Comparison of ENCODE assay signal across 20 cellular contexts in genomic region chr4:84887824-84888223, GRCh38.
DNase-seq lines count a peak whose midpoint lies in the region; ATAC-seq and TF ChIP-seq lines count a peak whose summit lies in the region.
"Had no signal": no experiment of that assay in that cellular context is flagged by ENCODE, and none has a peak within 500 bp of the region (broad histone marks: within the 10 kb centered on the region; RNA-seq: fewer than 3 reads in every experiment).

No MANE protein-coding gene starts in this region.

- DNase-seq in GM23248 = peak; percentile 79
- DNase-seq in RKO (ENCODE audit: low spot score) = peak; percentile 12
- peak; percentile 55 to 60 for DNase-seq in erythroblast (lab: John Stamatoyannopoulos, UW)
- peak; percentile 20 to 90 for DNase-seq in trophoblast cell
- no peak for DNase-seq in activated CD4-positive, alpha-beta memory T cell treated with anti-CD3 and anti-CD28 coated beads, Interleukin-2, amount 10 ng/mL, durations not matched to agents 7 days and 5 days
- DNase-seq: activated CD4-positive, alpha-beta T cell treated with anti-CD3 and anti-CD28 coated beads for 1 hour; activated CD8-positive, alpha-beta memory T cell treated with anti-CD3 and anti-CD28 coated beads, Interleukin-2, amount 10 ng/mL, durations not matched to agents 7 days and 5 days; activated gamma-delta T cell; anterior cingulate cortex; C1 segment of cervical spinal cord; DMS 273 treated with DMSO at 0.1 percent for 48 hours; NCI-H1417; SIG-M5; stimulated activated CD4-positive, alpha-beta T cell treated with anti-CD3 and anti-CD28 coated beads, Interleukin-2, amount 100 ng/mL, for 48 hours; T-helper 9 cell had no signal

- H3K79me2 ChIP-seq in GM23248 (ENCODE audit: insufficient read depth) (peaks cover 47% of the 10 kb centered on the region), trophoblast cell (ENCODE audit: control insufficient read depth, insufficient read depth, low read length, poor library complexity) (no peaks in the 10 kb centered on the region)

- TF ChIP-seq POLR2A in erythroblast (IDR thresholded peaks at IDR 0.05; ENCODE audit: low read length) = no peak

- no peaks in the 10 kb centered on the region for H3K9me3 Mint-ChIP-seq in activated CD4-positive, alpha-beta memory T cell treated with anti-CD3 and anti-CD28 coated beads, Interleukin-2, amount 10 ng/mL, durations not matched to agents 7 days and 5 days
- H3K9me3 Mint-ChIP-seq in stimulated activated memory B cell treated with anti-CD40 and anti-IgM and Interleukin-4, amounts not matched to agents 10 μg/mL and 1 μg/mL and 100 μg/mL, for 72 hours = no peaks in the 10 kb centered on the region

- no peaks in the 10 kb centered on the region for H3K36me3 ChIP-seq in GM23248 (ENCODE audit: low read depth)
- H3K36me3 ChIP-seq in trophoblast cell (ENCODE audit: control insufficient read depth in 1 of 2, insufficient read depth in 2 of 2, low read length in 2 of 2) = peaks cover 0 to 2% of the 10 kb centered on the region in 2 experiments

- H3K27ac ChIP-seq in GM23248 (peak overlapping the region; percentile 6; the same call in 1 of the 2 replicates), trophoblast cell (ENCODE audit: low read depth, low read length) (no peak overlapping the region)

- H3K4me2 ChIP-seq in GM23248 (ENCODE audit: unreplicated experiment) = peak overlapping the region; percentile 30
- H3K4me2 ChIP-seq in trophoblast cell (ENCODE audit: low read length) = no peak overlapping the region

- no peak overlapping the region for H3K23ac ChIP-seq in trophoblast cell (ENCODE audit: low read length)

- H3K4me3 ChIP-seq in GM23248 (no peak overlapping the region), trophoblast cell (ENCODE audit: low read depth, low read length) (no peak overlapping the region)

- H3K27me3 ChIP-seq in GM23248 (replicated peaks; ENCODE audit: insufficient read depth) (no peaks in the 10 kb centered on the region), trophoblast cell (ENCODE audit: insufficient read depth, low read length) (no peaks in the 10 kb centered on the region)

- H3K36me3 Mint-ChIP-seq in activated CD4-positive, alpha-beta memory T cell treated with anti-CD3 and anti-CD28 coated beads, Interleukin-2, amount 10 ng/mL, durations not matched to agents 7 days and 5 days (ENCODE audit: low read depth) = no peaks in the 10 kb centered on the region
- no peaks in the 10 kb centered on the region for H3K36me3 Mint-ChIP-seq in stimulated activated memory B cell treated with anti-CD40 and anti-IgM and Interleukin-4, amounts not matched to agents 10 μg/mL and 1 μg/mL and 100 μg/mL, for 72 hours
- H3K36me3 Mint-ChIP-seq: activated CD8-positive, alpha-beta memory T cell treated with anti-CD3 and anti-CD28 coated beads, Interleukin-2, amount 10 ng/mL, durations not matched to agents 7 days and 5 days had no signal

- H3K14ac ChIP-seq in trophoblast cell (ENCODE audit: low read length) = no peak overlapping the region

- H3K9me3 ChIP-seq in GM23248 (ENCODE audit: low read depth) (no peaks in the 10 kb centered on the region), trophoblast cell (ENCODE audit: insufficient read depth, low read depth, low read length) (no peaks in the 10 kb centered on the region)

- H3K27ac Mint-ChIP-seq in activated CD4-positive, alpha-beta memory T cell treated with anti-CD3 and anti-CD28 coated beads, Interleukin-2, amount 10 ng/mL, durations not matched to agents 7 days and 5 days = no peak overlapping the region
- no peak overlapping the region for H3K27ac Mint-ChIP-seq in stimulated activated memory B cell treated with anti-CD40 and anti-IgM and Interleukin-4, amounts not matched to agents 10 μg/mL and 1 μg/mL and 100 μg/mL, for 72 hours
- H3K27ac Mint-ChIP-seq: activated CD8-positive, alpha-beta memory T cell treated with anti-CD3 and anti-CD28 coated beads, Interleukin-2, amount 10 ng/mL, durations not matched to agents 7 days and 5 days had no signal

- no peak overlapping the region for H4K8ac ChIP-seq in trophoblast cell (ENCODE audit: low read depth, low read length)

- H3K27me3 Mint-ChIP-seq in activated CD4-positive, alpha-beta memory T cell treated with anti-CD3 and anti-CD28 coated beads, Interleukin-2, amount 10 ng/mL, durations not matched to agents 7 days and 5 days = no peaks in the 10 kb centered on the region
- H3K27me3 Mint-ChIP-seq in stimulated activated memory B cell treated with anti-CD40 and anti-IgM and Interleukin-4, amounts not matched to agents 10 μg/mL and 1 μg/mL and 100 μg/mL, for 72 hours = no peaks in the 10 kb centered on the region
- H3K27me3 Mint-ChIP-seq: activated CD8-positive, alpha-beta memory T cell treated with anti-CD3 and anti-CD28 coated beads, Interleukin-2, amount 10 ng/mL, durations not matched to agents 7 days and 5 days had no signal

- no peaks in the 10 kb centered on the region; the same call in 1 of the 2 replicates for H3F3A ChIP-seq in GM23248 (ENCODE audit: insufficient read depth)

- in situ Hi-C loops in GM23248 (cut with MboI) = no loop called here

- no peak overlapping the region for H3K4me3 Mint-ChIP-seq in activated CD4-positive, alpha-beta memory T cell treated with anti-CD3 and anti-CD28 coated beads, Interleukin-2, amount 10 ng/mL, durations not matched to agents 7 days and 5 days
- no peak overlapping the region for H3K4me3 Mint-ChIP-seq in stimulated activated memory B cell treated with anti-CD40 and anti-IgM and Interleukin-4, amounts not matched to agents 10 μg/mL and 1 μg/mL and 100 μg/mL, for 72 hours
- H3K4me3 Mint-ChIP-seq: activated CD8-positive, alpha-beta memory T cell treated with anti-CD3 and anti-CD28 coated beads, Interleukin-2, amount 10 ng/mL, durations not matched to agents 7 days and 5 days had no signal

- no peaks in the 10 kb centered on the region for H4K20me1 ChIP-seq in GM23248 (ENCODE audit: insufficient read depth)

- 45 to 47% methylated on average over 2 of the region's 2 CpGs for WGBS in GM23248 (ENCODE audit: low coverage in 1 of 2, low lambda C conversion rate in 2 of 2, missing lambda C conversion rate in 2 of 2), 2 experiments
- no CpG with 5 or more reads among the region's 2 CpGs for WGBS in trophoblast cell (ENCODE audit: extremely low coverage, insufficient coverage, insufficient read length)

- H3K4me1 ChIP-seq in GM23248 (ENCODE audit: insufficient read depth) (peaks cover 16% of the 10 kb centered on the region), trophoblast cell (ENCODE audit: control insufficient read depth in 1 of 2, insufficient read depth in 2 of 2, low read length in 2 of 2) (no peaks in the 10 kb centered on the region)

- no peak overlapping the region for H3K4ac ChIP-seq in trophoblast cell (ENCODE audit: low read depth, low read length)

- no peak overlapping the region for H2AK5ac ChIP-seq in trophoblast cell (ENCODE audit: low read length)

- no peak overlapping the region for H3K18ac ChIP-seq in trophoblast cell (ENCODE audit: low read length)

- no peaks in the 10 kb centered on the region for H3K4me1 Mint-ChIP-seq in activated CD4-positive, alpha-beta memory T cell treated with anti-CD3 and anti-CD28 coated beads, Interleukin-2, amount 10 ng/mL, durations not matched to agents 7 days and 5 days
- H3K4me1 Mint-ChIP-seq in stimulated activated memory B cell treated with anti-CD40 and anti-IgM and Interleukin-4, amounts not matched to agents 10 μg/mL and 1 μg/mL and 100 μg/mL, for 72 hours = no peaks in the 10 kb centered on the region
- H3K4me1 Mint-ChIP-seq: activated CD8-positive, alpha-beta memory T cell treated with anti-CD3 and anti-CD28 coated beads, Interleukin-2, amount 10 ng/mL, durations not matched to agents 7 days and 5 days had no signal

- no peak overlapping the region for H3K9ac ChIP-seq in GM23248
- no peak overlapping the region for H3K9ac ChIP-seq in trophoblast cell (ENCODE audit: low read length)

- H2BK12ac ChIP-seq in trophoblast cell (ENCODE audit: low read length) = no peak overlapping the region

- H3K9me2 ChIP-seq in GM23248 (ENCODE audit: insufficient read depth) = no peaks in the 10 kb centered on the region

- H3K79me1 ChIP-seq in trophoblast cell (ENCODE audit: low read length) = no peaks in the 10 kb centered on the region

- no peak overlapping the region for H2BK120ac ChIP-seq in trophoblast cell (ENCODE audit: insufficient read depth, low read length, poor library complexity)

- no peak overlapping the region for H2AFZ ChIP-seq in GM23248
- no peak overlapping the region for H2AFZ ChIP-seq in trophoblast cell (ENCODE audit: insufficient read depth, low read length, poor library complexity)

- no peak for ATAC-seq in HG03108 (IDR thresholded peaks at IDR 0.05; ENCODE audit: unreplicated experiment)
- no peak for ATAC-seq in stimulated activated memory B cell treated with anti-CD40 and anti-IgM and Interleukin-4, amounts not matched to agents 10 μg/mL and 1 μg/mL and 100 μg/mL, for 72 hours
- ATAC-seq: activated CD8-positive, alpha-beta memory T cell treated with anti-CD3 and anti-CD28 coated beads, Interleukin-2, amount 10 ng/mL, durations not matched to agents 7 days and 5 days; esophagus mucosa; left lobe of liver; sciatic nerve had no signal

- POLR2A ChIA-PET in activated CD4-positive, alpha-beta memory T cell treated with anti-CD3 and anti-CD28 coated beads, Interleukin-2, amount 10 ng/mL, durations not matched to agents 7 days and 5 days (lab: Charles Lee) = no interaction called here

- no peak overlapping the region for H4K12ac ChIP-seq in trophoblast cell (ENCODE audit: low read depth, low read length)

- CTCF ChIA-PET in activated CD4-positive, alpha-beta memory T cell treated with anti-CD3 and anti-CD28 coated beads, Interleukin-2, amount 10 ng/mL, durations not matched to agents 7 days and 5 days (lab: Charles Lee) = no interaction called here

- no peak overlapping the region for H4K91ac ChIP-seq in trophoblast cell (ENCODE audit: low read depth, low read length)

- no peak overlapping the region for H2BK5ac ChIP-seq in trophoblast cell (ENCODE audit: low read depth, low read length, poor library complexity)
